In genomic region chr2:10258726-10259125, GRCh38 we compare ENCODE assay signal across 31 cellular contexts.
"Had no signal": no experiment of that assay in that cellular context is flagged by ENCODE, and none has a peak within 500 bp of the region (broad histone marks: within the 10 kb centered on the region; RNA-seq: fewer than 3 reads in every experiment).

No MANE protein-coding gene starts in this region.

- H3K27ac Mint-ChIP-seq: activated naive CD8-positive, alpha-beta T cell treated with anti-CD3 and anti-CD28 coated beads, Interleukin-2, amount 50 U/mL, for 24 hours; activated T-helper 1 cell treated with anti-CD3 and anti-CD28 coated beads, Interleukin-12 subunit alpha, Interleukin-12 subunit beta, Interleukin-2, Interleukin-4 antibody, amounts not matched to agents 30 ng/mL and 10 ng/mL and 1 ng/mL, durations not matched to agents 14 hours and 24 hours and 36 hours; stimulated activated naive CD8-positive, alpha-beta T cell treated with anti-CD3 and anti-CD28 coated beads, Interleukin-15, Interleukin-2, amounts not matched to agents 100 ng/mL and 50 ng/mL, for 24 hours; T-helper 1 cell treated with Interleukin-12 subunit alpha and Interleukin-12 subunit beta and Interleukin-4 antibody, amounts not matched to agents 30 μg/mL and 1 μg/mL, for 36 hours; type B pancreatic cell had no signal

- H3K9me3 Mint-ChIP-seq: activated naive CD8-positive, alpha-beta T cell treated with anti-CD3 and anti-CD28 coated beads, Interleukin-2, amount 50 U/mL, for 24 hours; activated T-helper 1 cell treated with anti-CD3 and anti-CD28 coated beads, Interleukin-12 subunit alpha, Interleukin-12 subunit beta, Interleukin-2, Interleukin-4 antibody, amounts not matched to agents 30 ng/mL and 10 ng/mL and 1 ng/mL, durations not matched to agents 14 hours and 24 hours and 36 hours; stimulated activated naive CD8-positive, alpha-beta T cell treated with anti-CD3 and anti-CD28 coated beads, Interleukin-15, Interleukin-2, amounts not matched to agents 100 ng/mL and 50 ng/mL, for 24 hours; T-helper 1 cell treated with Interleukin-12 subunit alpha and Interleukin-12 subunit beta and Interleukin-4 antibody, amounts not matched to agents 30 μg/mL and 1 μg/mL, for 36 hours; type B pancreatic cell had no signal

- H3K27me3 ChIP-seq: colonic mucosa, gastrocnemius medialis, right atrium auricular region, uterus had no signal

- DNase-seq: activated CD4-positive, alpha-beta T cell treated with anti-CD3 and anti-CD28 coated beads for 4 hours; activated CD4-positive, alpha-beta T cell treated with anti-CD3 and anti-CD28 coated beads, Interleukin-2, amount 50 U/mL, for 4 hours; activated gamma-delta T cell treated with Interleukin-2 at 50 U/mL for 16 hours; activated naive CD4-positive, alpha-beta T cell treated with anti-CD3 and anti-CD28 coated beads, Interleukin-2, amount 50 U/mL, for 16 hours; activated naive CD8-positive, alpha-beta T cell treated with anti-CD3 and anti-CD28 coated beads, Interleukin-2, amount 50 U/mL, for 24 hours; activated T-cell treated with anti-CD3 and anti-CD28 coated beads, Interleukin-2, amount 50 U/mL, for 1 hour; amygdala; colonic mucosa; effector CD8-positive, alpha-beta T cell; erythroblast; gastrocnemius medialis; head of caudate nucleus; kidney glomerular epithelial cell; mesendoderm; nucleus accumbens; stimulated activated CD4-positive, alpha-beta T cell treated with anti-CD3 and anti-CD28 coated beads, Interleukin-12 subunit alpha, Interleukin-12 subunit beta, amount 100 ng/mL, for 4 hours; stimulated activated CD4-positive, alpha-beta T cell treated with anti-CD3 and anti-CD28 coated beads, Interleukin-4, amount 100 ng/mL, for 1 hour; T-helper 9 cell; uterus had no signal

- H3K4me3 Mint-ChIP-seq: activated naive CD8-positive, alpha-beta T cell treated with anti-CD3 and anti-CD28 coated beads, Interleukin-2, amount 50 U/mL, for 24 hours; activated T-helper 1 cell treated with anti-CD3 and anti-CD28 coated beads, Interleukin-12 subunit alpha, Interleukin-12 subunit beta, Interleukin-2, Interleukin-4 antibody, amounts not matched to agents 30 ng/mL and 10 ng/mL and 1 ng/mL, durations not matched to agents 14 hours and 24 hours and 36 hours; stimulated activated naive CD8-positive, alpha-beta T cell treated with anti-CD3 and anti-CD28 coated beads, Interleukin-15, Interleukin-2, amounts not matched to agents 100 ng/mL and 50 ng/mL, for 24 hours; T-helper 1 cell treated with Interleukin-12 subunit alpha and Interleukin-12 subunit beta and Interleukin-4 antibody, amounts not matched to agents 30 μg/mL and 1 μg/mL, for 36 hours; type B pancreatic cell had no signal

- H3K27me3 Mint-ChIP-seq: activated naive CD8-positive, alpha-beta T cell treated with anti-CD3 and anti-CD28 coated beads, Interleukin-2, amount 50 U/mL, for 24 hours; stimulated activated naive CD8-positive, alpha-beta T cell treated with anti-CD3 and anti-CD28 coated beads, Interleukin-15, Interleukin-2, amounts not matched to agents 100 ng/mL and 50 ng/mL, for 24 hours had no signal

- H3K36me3 ChIP-seq: breast epithelium, colonic mucosa, gastrocnemius medialis, lower lobe of right lung, right atrium auricular region, thoracic aorta, uterus had no signal

- ATAC-seq: activated naive CD8-positive, alpha-beta T cell treated with anti-CD3 and anti-CD28 coated beads, Interleukin-2, amount 50 U/mL, for 24 hours; gastrocnemius medialis; left lobe of liver; lower lobe of right lung had no signal

- H3K4me1 ChIP-seq: breast epithelium, colonic mucosa, gastrocnemius medialis, parathyroid adenoma, right atrium auricular region, uterus had no signal

- H3K9me3 ChIP-seq: breast epithelium, colonic mucosa, gastrocnemius medialis, lower lobe of right lung, right atrium auricular region, thoracic aorta, uterus had no signal

- H3K4me3 ChIP-seq: breast epithelium, colonic mucosa, gastrocnemius medialis, lower lobe of right lung, right atrium auricular region, SK-N-MC, thoracic aorta, uterus had no signal

- H3K36me3 Mint-ChIP-seq: type B pancreatic cell had no signal

- H3K9ac ChIP-seq: parathyroid adenoma had no signal

- H3K4me1 Mint-ChIP-seq: activated naive CD8-positive, alpha-beta T cell treated with anti-CD3 and anti-CD28 coated beads, Interleukin-2, amount 50 U/mL, for 24 hours had no signal

- H3K27ac ChIP-seq: breast epithelium, colonic mucosa, gastrocnemius medialis, lower lobe of right lung, parathyroid adenoma, right atrium auricular region, SK-N-MC, thoracic aorta, uterus, VCaP had no signal
